In the genomic region with DNA sequence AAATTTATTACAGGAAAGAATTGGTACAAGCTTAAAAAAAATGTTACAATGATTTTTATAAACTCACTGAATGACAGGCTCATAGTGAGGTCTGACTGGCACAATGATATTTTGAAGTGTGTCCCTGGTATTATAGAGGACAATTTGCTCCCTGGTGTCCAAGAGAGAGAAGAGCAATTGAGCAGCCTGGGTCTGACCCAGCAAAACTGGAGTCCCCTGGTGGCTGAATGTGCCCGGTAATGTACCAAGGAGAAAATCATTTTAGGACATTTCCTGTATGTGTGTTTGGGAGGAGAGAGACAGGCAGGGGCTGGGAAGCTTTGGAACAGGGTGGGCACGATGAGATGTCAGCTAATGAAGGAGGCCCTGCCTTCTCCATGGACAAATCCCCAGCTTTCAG, we compare ENCODE assay signal across 8 cellular contexts.
DNase-seq lines count a peak whose midpoint lies in the region; ATAC-seq and TF ChIP-seq lines count a peak whose summit lies in the region.

No MANE protein-coding gene starts in this region.

- 32% methylated on average over 2 of the region's 2 CpGs for WGBS in suprapubic skin

- peaks cover 24% of the 10 kb centered on the region for H3K4me1 ChIP-seq in suprapubic skin

- H3K36me3 ChIP-seq in SU-DHL-6 (ENCODE audit: low read length), result no peaks in the 10 kb centered on the region
- H3K36me3 ChIP-seq in suprapubic skin, result no peaks in the 10 kb centered on the region

- POLR2A ChIA-PET in HEK293T (lab: Yijun Ruan, JAX), result no interaction called here

- no peak overlapping the region for H3K4me2 ChIP-seq in SU-DHL-6 (ENCODE audit: low read depth, low read length, poor library complexity, severe bottlenecking)

- no peak for ATAC-seq in HG02884 (IDR thresholded peaks at IDR 0.05; ENCODE audit: unreplicated experiment)

- H3K27ac ChIP-seq in SU-DHL-6 (ENCODE audit: low read depth, low read length) (no peak overlapping the region), suprapubic skin (no peak overlapping the region)

- CTCF ChIA-PET in HEK293T (lab: Yijun Ruan, JAX), result interaction anchor here (0.6 to 1.3 kb wide), 2 partner anchors 16 to 40 kb away, joined by 3 read pairs; no protein-coding TSS in a partner anchor

- DNase-seq in AG09319 (ENCODE audit: extremely low read depth, low read depth), result no peak
- DNase-seq in HEK293T (ENCODE audit: extremely low spot score), result peak; percentile 64
- DNase-seq in glutamatergic neuron, result peak; percentile 48
- no peak for DNase-seq in suprapubic skin (ENCODE audit: low spot score in 2 of 2)
- no peak for DNase-seq in retina
- no peak for DNase-seq in activated CD4-positive, CD25-positive, alpha-beta regulatory T cell (lab: John Stamatoyannopoulos, UW)

- no peaks in the 10 kb centered on the region for H3K9me3 ChIP-seq in SU-DHL-6 (ENCODE audit: insufficient read depth, low read length)
- no peaks in the 10 kb centered on the region for H3K9me3 ChIP-seq in suprapubic skin

- H3K27ac Mint-ChIP-seq in glutamatergic neuron (ENCODE audit: unreplicated experiment), result peak overlapping the region; percentile 6

- no peak for TF ChIP-seq EP300 in suprapubic skin (IDR thresholded peaks at IDR 0.05)

- H3K4me3 ChIP-seq in SU-DHL-6 (ENCODE audit: insufficient read depth, low read length, poor library complexity, severe bottlenecking), result no peak overlapping the region
- H3K4me3 ChIP-seq in suprapubic skin, result no peak overlapping the region

- no peaks in the 10 kb centered on the region for H3K36me3 Mint-ChIP-seq in glutamatergic neuron (ENCODE audit: unreplicated experiment)

- no peaks in the 10 kb centered on the region for H4K20me1 ChIP-seq in SU-DHL-6 (ENCODE audit: low read depth, low read length)

- H3K27me3 Mint-ChIP-seq in glutamatergic neuron (ENCODE audit: unreplicated experiment), result peaks cover 8% of the 10 kb centered on the region

- peaks cover 3% of the 10 kb centered on the region for H3K9me3 Mint-ChIP-seq in glutamatergic neuron (ENCODE audit: unreplicated experiment)

- H3K9me2 ChIP-seq in SU-DHL-6 (replicated peaks; ENCODE audit: insufficient read depth, low read length), result no peaks in the 10 kb centered on the region

- no peak overlapping the region for H3K9ac ChIP-seq in SU-DHL-6 (ENCODE audit: low read length)

- no peak for TF ChIP-seq POLR2A in suprapubic skin (IDR thresholded peaks at IDR 0.05)

- TF ChIP-seq CTCF in AG09319 (IDR thresholded peaks at IDR 0.05; ENCODE audit: low read depth, low read length) (peak; percentile 55), SU-DHL-6 (IDR thresholded peaks at IDR 0.05; ENCODE audit: insufficient read depth, low read length, poor library complexity, severe bottlenecking) (peak; percentile 49), glutamatergic neuron (IDR thresholded peaks at IDR 0.05; ENCODE audit: partially characterized antibody, unreplicated experiment) (peak; percentile 37), suprapubic skin (IDR thresholded peaks at IDR 0.05) (peak; percentile 36 to 37)

- H3K4me3 Mint-ChIP-seq in glutamatergic neuron (ENCODE audit: unreplicated experiment), result no peak overlapping the region

- peaks cover 5% of the 10 kb centered on the region for H3K4me1 Mint-ChIP-seq in glutamatergic neuron (ENCODE audit: low read depth, unreplicated experiment)

- H3K27me3 ChIP-seq in SU-DHL-6 (ENCODE audit: low read length) (no peaks in the 10 kb centered on the region), suprapubic skin (no peaks in the 10 kb centered on the region)

- no peaks in the 10 kb centered on the region for H3F3A ChIP-seq in SU-DHL-6 (ENCODE audit: insufficient read depth)

- peak overlapping the region; percentile 50 for H2AFZ ChIP-seq in SU-DHL-6 (ENCODE audit: low read depth, low read length, severe bottlenecking)

- H3K79me2 ChIP-seq in SU-DHL-6 (ENCODE audit: insufficient read depth, low read length), result no peaks in the 10 kb centered on the region

TF ChIP-seq in HEK293T, 16 proteins besides CTCF, POLR2A, EP300 and RAD21:
- TF ChIP-seq PKNOX1 (IDR thresholded peaks at IDR 0.05), result 0 out of 2 replicates have a peak, but pooled peaks have one; percentile 23
- TF ChIP-seq TARDBP (IDR thresholded peaks at IDR 0.05), result no peak
- TF ChIP-seq HDGF (IDR thresholded peaks at IDR 0.05; ENCODE audit: borderline replicate concordance), result no peak

Comparison
In these comparisons a context has a peak if more than half of its experiments do, and no peak if none do; other contexts are left out.
1. DNase-seq: peak in HEK293T (single experiment) and glutamatergic neuron (single experiment); none in AG09319 (single experiment), suprapubic skin (0 of 2), retina (single experiment) and activated CD4-positive, CD25-positive, alpha-beta regulatory T cell (0 of 4).
2. Peak in every context shown above with its lines, with median percentiles within 50 percentile points of each other: CTCF ChIP-seq.